ENCODE assay signal across 28 cellular contexts in the genomic region with DNA sequence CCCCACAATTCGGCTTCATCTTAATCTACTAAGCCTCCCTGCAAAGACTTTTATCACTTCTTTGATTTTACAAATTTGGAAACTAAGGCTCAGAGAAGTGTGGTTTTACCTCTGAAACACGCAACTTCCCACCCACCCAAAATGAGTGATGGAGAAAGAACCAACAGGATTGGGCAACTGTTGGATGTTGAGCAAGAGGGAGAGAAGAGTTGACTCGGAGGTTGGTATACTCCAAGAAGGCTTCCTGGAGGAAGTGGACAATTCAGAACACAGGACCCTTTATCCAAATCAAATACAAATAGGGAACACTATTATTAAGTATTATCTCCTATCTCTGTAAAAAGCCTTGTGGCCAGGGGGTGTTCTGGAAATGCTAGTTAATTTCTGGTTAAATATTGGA.
DNase-seq lines count a peak whose midpoint lies in the region; TF ChIP-seq lines count a peak whose summit lies in the region.
"Had no signal": no experiment of that assay in that cellular context is flagged by ENCODE, and none has a peak within 500 bp of the region (broad histone marks: within the 10 kb centered on the region; RNA-seq: fewer than 3 reads in every experiment).

No MANE protein-coding gene starts in this region.

- no peak overlapping the region for H2AFZ ChIP-seq in osteoblast (ENCODE audit: low read length)

- no peaks in the 10 kb centered on the region for H3K79me2 ChIP-seq in osteoblast (ENCODE audit: insufficient read depth, low read length)

- H3K4me2 ChIP-seq in osteoblast (ENCODE audit: insufficient read depth, low read length), result peak overlapping the region; percentile 80

- H4K20me1 ChIP-seq in osteoblast (ENCODE audit: insufficient read depth, low read length), result no peaks in the 10 kb centered on the region

- H3K36me3 Mint-ChIP-seq in type B pancreatic cell, result no peaks in the 10 kb centered on the region
- H3K36me3 Mint-ChIP-seq: activated naive CD8-positive, alpha-beta T cell treated with anti-CD3 and anti-CD28 coated beads for 36 hours had no signal

- TF ChIP-seq POLR2A in NB4 (IDR thresholded peaks at IDR 0.05; ENCODE audit: extremely low read depth, insufficient read length), result no peak

- no peak overlapping the region for H3K4me3 Mint-ChIP-seq in type B pancreatic cell
- H3K4me3 Mint-ChIP-seq: activated naive CD8-positive, alpha-beta T cell treated with anti-CD3 and anti-CD28 coated beads for 36 hours; dendritic cell treated with granulocyte-macrophage colony-stimulating factor and Interleukin-4, amounts not matched to agents 40 ng/mL and 50 ng/mL, for 4 days; endodermal cell; naive thymus-derived CD4-positive, alpha-beta T cell had no signal

- DNase-seq in EL (peak; percentile 21), NB4 (ENCODE audit: low read depth) (peak; percentile 86), brain microvascular endothelial cell (no peak), osteoblast (ENCODE audit: insufficient read length, low spot score, missing footprints) (no peak), UCSD-AML1 (lab: John Stamatoyannopoulos, UW; ENCODE audit: unreplicated experiment) (no peak), type B pancreatic cell (ENCODE audit: extremely low spot score, unreplicated experiment) (no peak), iPS-NIHi11 (ENCODE audit: low spot score) (no peak)
- DNase-seq: activated CD4-positive, alpha-beta T cell treated with anti-CD3 and anti-CD28 coated beads for 48 hours; activated CD8-positive, alpha-beta memory T cell treated with anti-CD3 and anti-CD28 coated beads for 24 hours; activated effector memory CD4-positive, alpha-beta T cell treated with Interleukin-2 at 50 U/mL for 16 hours; activated naive CD8-positive, alpha-beta T cell treated with anti-CD3 and anti-CD28 coated beads for 36 hours; caudate nucleus; DMS79 treated with DMSO at 0.1 percent for 48 hours; endodermal cell; naive thymus-derived CD4-positive, alpha-beta T cell; NCI-H1092 treated with DMSO at 0.1 percent for 48 hours; NCI-H187 treated with DMSO at 0.1 percent for 48 hours; NCI-H524 treated with DMSO at 0.1 percent for 48 hours; occipital lobe; small intestine; stimulated activated CD4-positive, alpha-beta T cell treated with anti-CD3 and anti-CD28 coated beads, Interleukin-1b, Interleukin-23, amount 100 ng/mL, for 48 hours; transverse colon had no signal

- no peak overlapping the region for H3K27ac Mint-ChIP-seq in type B pancreatic cell
- H3K27ac Mint-ChIP-seq: activated naive CD8-positive, alpha-beta T cell treated with anti-CD3 and anti-CD28 coated beads for 36 hours; dendritic cell treated with granulocyte-macrophage colony-stimulating factor and Interleukin-4, amounts not matched to agents 40 ng/mL and 50 ng/mL, for 4 days; endodermal cell; naive thymus-derived CD4-positive, alpha-beta T cell had no signal

- H3K9me3 Mint-ChIP-seq in type B pancreatic cell, result no peaks in the 10 kb centered on the region
- H3K9me3 Mint-ChIP-seq: activated naive CD8-positive, alpha-beta T cell treated with anti-CD3 and anti-CD28 coated beads for 36 hours; dendritic cell treated with granulocyte-macrophage colony-stimulating factor and Interleukin-4, amounts not matched to agents 40 ng/mL and 50 ng/mL, for 4 days had no signal

- TF ChIP-seq CTCF in NB4 (IDR thresholded peaks at IDR 0.05; ENCODE audit: low read depth, low read length) (no peak), brain microvascular endothelial cell (IDR thresholded peaks at IDR 0.05; ENCODE audit: low read depth, low read length, missing control alignments) (no peak), osteoblast (IDR thresholded peaks at IDR 0.05; ENCODE audit: extremely low read depth, low read depth, low read length) (no peak), type B pancreatic cell (conservative IDR thresholded peaks at IDR 0.05) (no peak)

- H3K27me3 ChIP-seq in brain microvascular endothelial cell (replicated peaks) (no peaks in the 10 kb centered on the region), osteoblast (ENCODE audit: insufficient read depth, low read length) (no peaks in the 10 kb centered on the region)
- H3K27me3 ChIP-seq: ascending aorta had no signal

- in situ Hi-C loops in brain microvascular endothelial cell (cut with HindIII; ENCODE audit: low pct_ligation_motif_present, low sequenced_read_pairs), result no loop called here

- H3K9me3 ChIP-seq in osteoblast (ENCODE audit: low read depth, low read length), result no peaks in the 10 kb centered on the region
- H3K9me3 ChIP-seq: ascending aorta, esophagus muscularis mucosa, gastroesophageal sphincter, left ventricle myocardium inferior, transverse colon had no signal

- H3K27me3 Mint-ChIP-seq in type B pancreatic cell, result peaks cover 69% of the 10 kb centered on the region

- H3K27ac ChIP-seq in brain microvascular endothelial cell (peak overlapping the region; percentile 70), osteoblast (ENCODE audit: low read depth, low read length) (peak overlapping the region; percentile 22)
- H3K27ac ChIP-seq: ascending aorta, esophagus muscularis mucosa, gastroesophageal sphincter, left ventricle myocardium inferior, transverse colon had no signal

- peaks cover 21% of the 10 kb centered on the region for H3K4me1 ChIP-seq in osteoblast (ENCODE audit: insufficient read depth, low read length)
- H3K4me1 ChIP-seq: ascending aorta, gastroesophageal sphincter, transverse colon had no signal

- H3K36me3 ChIP-seq in brain microvascular endothelial cell (replicated peaks), result no peaks in the 10 kb centered on the region
- H3K36me3 ChIP-seq in osteoblast (ENCODE audit: insufficient read depth, low read length), result no peaks in the 10 kb centered on the region
- H3K36me3 ChIP-seq: ascending aorta, esophagus muscularis mucosa, gastroesophageal sphincter, left ventricle myocardium inferior, transverse colon, WERI-Rb-1 had no signal

- peaks cover 48% of the 10 kb centered on the region for H3K4me1 Mint-ChIP-seq in type B pancreatic cell (ENCODE audit: unreplicated experiment)

- H3K4me3 ChIP-seq in NB4 (ENCODE audit: low read depth, low read length) (peak overlapping the region; percentile 11), brain microvascular endothelial cell (ENCODE audit: low read depth, low read length) (no peak overlapping the region), osteoblast (ENCODE audit: insufficient read depth, low read length) (no peak overlapping the region)
- H3K4me3 ChIP-seq: ascending aorta, esophagus muscularis mucosa, gastroesophageal sphincter, left ventricle myocardium inferior, transverse colon had no signal

Comparison
In these comparisons a context has a peak if more than half of its experiments do, and no peak if none do; other contexts are left out.
1. DNase-seq: peak in EL (single experiment) and NB4 (single experiment); none in brain microvascular endothelial cell (single experiment), osteoblast (single experiment), UCSD-AML1 (single experiment), type B pancreatic cell (single experiment) and iPS-NIHi11 (single experiment).